8 cellular contexts compared by ENCODE assay signal in genomic region chr22:29552357-29552756, GRCh38. TPM values are rescaled to one million over a fixed set of nuclear protein-coding genes. Genes with fewer than 3 reads are reported as not detected.
DNase-seq lines count a peak whose midpoint lies in the region; ATAC-seq and TF ChIP-seq lines count a peak whose summit lies in the region.
"Not testable (repeated sequence)": the region's sequence is repeated elsewhere in the genome, so short reads cannot be mapped to it uniquely, and the experiment has no call there.

No MANE protein-coding gene starts in this region.

- H3K9me3 Mint-ChIP-seq in activated CD4-positive, alpha-beta T cell treated with anti-CD3 and anti-CD28 coated beads, Interleukin-2, amount 10 ng/mL, durations not matched to agents 24 days and 14 days; activated naive CD8-positive, alpha-beta T cell treated with anti-CD3 and anti-CD28 coated beads, Interleukin-2, amount 10 ng/mL, durations not matched to agents 7 days and 5 days; memory B cell; progenitor cell of endocrine pancreas (ENCODE audit: low read depth): not testable (repeated sequence)
- H3K9me3 Mint-ChIP-seq in endodermal cell = peaks cover 34% of the 10 kb centered on the region

- intact Hi-C loops in activated CD4-positive, alpha-beta T cell treated with anti-CD3 and anti-CD28 coated beads, Interleukin-2, amount 10 ng/mL, durations not matched to agents 24 days and 14 days (cut with micrococcal nuclease) = not testable (repeated sequence)

- H3K36me3 ChIP-seq in OCI-LY1 (ENCODE audit: insufficient read depth, low read length) = peaks cover 46% of the 10 kb centered on the region
- H3K36me3 ChIP-seq in endodermal cell (ENCODE audit: control insufficient read depth, insufficient read depth, low read length) = peaks cover 58% of the 10 kb centered on the region

- POLR2A ChIA-PET in activated naive CD8-positive, alpha-beta T cell treated with anti-CD3 and anti-CD28 coated beads, Interleukin-2, amount 10 ng/mL, durations not matched to agents 7 days and 5 days (lab: Charles Lee) = not testable (repeated sequence)

- H3K4me3 Mint-ChIP-seq in activated CD4-positive, alpha-beta T cell treated with anti-CD3 and anti-CD28 coated beads, Interleukin-2, amount 10 ng/mL, durations not matched to agents 24 days and 14 days = peak overlapping the region; percentile 97
- H3K4me3 Mint-ChIP-seq in activated naive CD8-positive, alpha-beta T cell treated with anti-CD3 and anti-CD28 coated beads, Interleukin-2, amount 10 ng/mL, durations not matched to agents 7 days and 5 days = peak overlapping the region; percentile 97
- peak overlapping the region; percentile 89 for H3K4me3 Mint-ChIP-seq in endodermal cell
- H3K4me3 Mint-ChIP-seq in memory B cell = peak overlapping the region; percentile 95
- peak overlapping the region; percentile 90 for H3K4me3 Mint-ChIP-seq in progenitor cell of endocrine pancreas (ENCODE audit: low read depth)

- not testable (repeated sequence) for H3K27ac ChIP-seq in OCI-LY1 (ENCODE audit: low read depth, low read length, poor library complexity, severe bottlenecking); endodermal cell (ENCODE audit: low read depth, low read length)

- not testable (repeated sequence) for H3K27me3 Mint-ChIP-seq in activated CD4-positive, alpha-beta T cell treated with anti-CD3 and anti-CD28 coated beads, Interleukin-2, amount 10 ng/mL, durations not matched to agents 24 days and 14 days; activated naive CD8-positive, alpha-beta T cell treated with anti-CD3 and anti-CD28 coated beads, Interleukin-2, amount 10 ng/mL, durations not matched to agents 7 days and 5 days; endodermal cell (ENCODE audit: insufficient read depth); memory B cell; progenitor cell of endocrine pancreas

- H3K9me2 ChIP-seq in OCI-LY1 (ENCODE audit: low read depth, low read length) = not testable (repeated sequence)

- not testable (repeated sequence) for H3K9me3 ChIP-seq in OCI-LY1 (ENCODE audit: low read length)
- peaks cover 35% of the 10 kb centered on the region for H3K9me3 ChIP-seq in endodermal cell (ENCODE audit: control insufficient read depth, low read length)

- H2AFZ ChIP-seq in OCI-LY1 (ENCODE audit: low read length) = not testable (repeated sequence)

- peak overlapping the region; percentile 78; the same call in 1 of the 2 replicates for H3K4me2 ChIP-seq in OCI-LY1 (ENCODE audit: low read length)

- not testable (repeated sequence) for DNase-seq in AG09309 (ENCODE audit: low read depth); GM12865 (ENCODE audit: low read depth); activated CD4-positive, alpha-beta T cell treated with anti-CD3 and anti-CD28 coated beads, Interleukin-2, amount 10 ng/mL, durations not matched to agents 24 days and 14 days; activated naive CD8-positive, alpha-beta T cell treated with anti-CD3 and anti-CD28 coated beads, Interleukin-2, amount 10 ng/mL, durations not matched to agents 7 days and 5 days; endodermal cell; memory B cell (ENCODE audit: low spot score in 2 of 2); progenitor cell of endocrine pancreas (ENCODE audit: low spot score, unreplicated experiment)

- WGBS in endodermal cell (ENCODE audit: insufficient coverage in 1 of 2, insufficient read length in 1 of 2), 2 experiments = 88% methylated on average over 32 of the region's 33 CpGs; no CpG with 5 or more reads in 1 of the 2 experiments

- peaks cover 13% of the 10 kb centered on the region for H3K4me1 ChIP-seq in OCI-LY1 (ENCODE audit: insufficient read depth, low read length, severe bottlenecking)
- not testable (repeated sequence) for H3K4me1 ChIP-seq in endodermal cell (ENCODE audit: control insufficient read depth, insufficient read depth, low read length)

- H3K79me2 ChIP-seq in OCI-LY1 (ENCODE audit: insufficient read depth, low read length) = not testable (repeated sequence)

- H3K9ac ChIP-seq in OCI-LY1 (ENCODE audit: low read length); endodermal cell (ENCODE audit: extremely low read depth, low read length, poor library complexity, severe bottlenecking): not testable (repeated sequence)

- H3K4me1 Mint-ChIP-seq in activated CD4-positive, alpha-beta T cell treated with anti-CD3 and anti-CD28 coated beads, Interleukin-2, amount 10 ng/mL, durations not matched to agents 24 days and 14 days = peaks cover 12% of the 10 kb centered on the region
- peaks cover 20% of the 10 kb centered on the region for H3K4me1 Mint-ChIP-seq in activated naive CD8-positive, alpha-beta T cell treated with anti-CD3 and anti-CD28 coated beads, Interleukin-2, amount 10 ng/mL, durations not matched to agents 7 days and 5 days
- H3K4me1 Mint-ChIP-seq in endodermal cell; progenitor cell of endocrine pancreas (ENCODE audit: low read depth): not testable (repeated sequence)
- peaks cover 17% of the 10 kb centered on the region for H3K4me1 Mint-ChIP-seq in memory B cell

- H3K27ac Mint-ChIP-seq in activated CD4-positive, alpha-beta T cell treated with anti-CD3 and anti-CD28 coated beads, Interleukin-2, amount 10 ng/mL, durations not matched to agents 24 days and 14 days = peak overlapping the region; percentile 96
- peak overlapping the region; percentile 90 for H3K27ac Mint-ChIP-seq in activated naive CD8-positive, alpha-beta T cell treated with anti-CD3 and anti-CD28 coated beads, Interleukin-2, amount 10 ng/mL, durations not matched to agents 7 days and 5 days
- H3K27ac Mint-ChIP-seq in endodermal cell (peak overlapping the region; percentile 95), memory B cell (peak overlapping the region; percentile 87), progenitor cell of endocrine pancreas (peak overlapping the region; percentile 97)

- TF ChIP-seq CTCF in AG09309 (IDR thresholded peaks at IDR 0.05; ENCODE audit: control insufficient read depth, insufficient read depth, low read depth, low read length, missing control alignments); GM12865 (IDR thresholded peaks at IDR 0.05; ENCODE audit: insufficient read depth, low read depth, low read length, missing control alignments); OCI-LY1 (IDR thresholded peaks at IDR 0.05; ENCODE audit: low read length); endodermal cell (conservative IDR thresholded peaks at IDR 0.05); progenitor cell of endocrine pancreas (IDR thresholded peaks at IDR 0.05; ENCODE audit: unreplicated experiment): not testable (repeated sequence)

- not testable (repeated sequence) for H3K27me3 ChIP-seq in OCI-LY1 (ENCODE audit: insufficient read depth, low read length); endodermal cell (ENCODE audit: control insufficient read depth, insufficient read depth, low read length, poor library complexity, severe bottlenecking)

- H3K4me3 ChIP-seq in AG09309 (ENCODE audit: control insufficient read depth, low read depth, low read length) (peak overlapping the region; percentile 70), GM12865 (ENCODE audit: low read depth, low read length) (peak overlapping the region; percentile 90; the same call in 1 of the 2 replicates), OCI-LY1 (ENCODE audit: low read depth, low read length, poor library complexity, severe bottlenecking) (peak overlapping the region; percentile 93), endodermal cell (ENCODE audit: low read length) (peak overlapping the region; percentile 98)

- not testable (repeated sequence) for H4K20me1 ChIP-seq in OCI-LY1 (ENCODE audit: insufficient read depth, low read length)

- not testable (repeated sequence) for ATAC-seq in activated naive CD8-positive, alpha-beta T cell treated with anti-CD3 and anti-CD28 coated beads, Interleukin-2, amount 10 ng/mL, durations not matched to agents 7 days and 5 days (ENCODE audit: low read depth); memory B cell (ENCODE audit: low read depth)

- peaks cover 32% of the 10 kb centered on the region for H3K36me3 Mint-ChIP-seq in activated CD4-positive, alpha-beta T cell treated with anti-CD3 and anti-CD28 coated beads, Interleukin-2, amount 10 ng/mL, durations not matched to agents 24 days and 14 days (ENCODE audit: low read depth)
- peaks cover 23% of the 10 kb centered on the region for H3K36me3 Mint-ChIP-seq in activated naive CD8-positive, alpha-beta T cell treated with anti-CD3 and anti-CD28 coated beads, Interleukin-2, amount 10 ng/mL, durations not matched to agents 7 days and 5 days
- H3K36me3 Mint-ChIP-seq in endodermal cell (ENCODE audit: low read depth) (peaks cover 63% of the 10 kb centered on the region), memory B cell (peaks cover 24% of the 10 kb centered on the region), progenitor cell of endocrine pancreas (ENCODE audit: insufficient read depth) (peaks cover 34% of the 10 kb centered on the region)

- H3F3A ChIP-seq in OCI-LY1 (ENCODE audit: insufficient read depth, low read length) = not testable (repeated sequence)

RNA-seq across cellular contexts. Expression of gene THOC5, which starts 1.2 kb away (rescaled TPM):
- total RNA-seq in activated CD4-positive, alpha-beta T cell treated with anti-CD3 and anti-CD28 coated beads, Interleukin-2, amount 10 ng/mL, durations not matched to agents 24 days and 14 days = 66.6 and 68.1 TPM in 2 replicates
- total RNA-seq in activated naive CD8-positive, alpha-beta T cell treated with anti-CD3 and anti-CD28 coated beads, Interleukin-2, amount 10 ng/mL, durations not matched to agents 7 days and 5 days = 10 to 100 TPM; 57.8 to 58.9 TPM
- total RNA-seq in endodermal cell (10 to 100 TPM; 61.1 to 89.7 TPM), progenitor cell of endocrine pancreas (72.9 and 80.3 TPM in 2 replicates)
- polyA plus RNA-seq in endodermal cell (2013, experiment 1 of 2) = 34.9 TPM
- polyA plus RNA-seq in endodermal cell (2013, experiment 2 of 2) = 31.4 TPM

RNA-seq across cellular contexts. Expression of gene NIPSNAP1, which starts 28.6 kb away (rescaled TPM):
- 45.9 and 46.5 TPM in 2 replicates for total RNA-seq in activated CD4-positive, alpha-beta T cell treated with anti-CD3 and anti-CD28 coated beads, Interleukin-2, amount 10 ng/mL, durations not matched to agents 24 days and 14 days
- total RNA-seq in activated naive CD8-positive, alpha-beta T cell treated with anti-CD3 and anti-CD28 coated beads, Interleukin-2, amount 10 ng/mL, durations not matched to agents 7 days and 5 days = 10 to 100 TPM; 43.9 to 49.2 TPM
- total RNA-seq in endodermal cell (100 to 1,000 TPM; 155 to 229 TPM), progenitor cell of endocrine pancreas (221 and 222 TPM in 2 replicates)
- 202 TPM for polyA plus RNA-seq in endodermal cell (2013, experiment 1 of 2)
- polyA plus RNA-seq in endodermal cell (2013, experiment 2 of 2) = 188 TPM

RNA-seq across cellular contexts. Expression of gene NF2, which starts 51.1 kb away (rescaled TPM):
- total RNA-seq in activated CD4-positive, alpha-beta T cell treated with anti-CD3 and anti-CD28 coated beads, Interleukin-2, amount 10 ng/mL, durations not matched to agents 24 days and 14 days = 59.1 and 61.9 TPM in 2 replicates
- total RNA-seq in activated naive CD8-positive, alpha-beta T cell treated with anti-CD3 and anti-CD28 coated beads, Interleukin-2, amount 10 ng/mL, durations not matched to agents 7 days and 5 days = 10 to 100 TPM; 41.3 to 43.4 TPM
- total RNA-seq in endodermal cell (10 to 100 TPM; 45.7 to 51.4 TPM), progenitor cell of endocrine pancreas (36.6 and 37.1 TPM in 2 replicates)
- polyA plus RNA-seq in endodermal cell (2013, experiment 1 of 2) = 14.2 TPM
- polyA plus RNA-seq in endodermal cell (2013, experiment 2 of 2) = 17.9 TPM
